22 cellular contexts compared by ENCODE assay signal in the genomic region with DNA sequence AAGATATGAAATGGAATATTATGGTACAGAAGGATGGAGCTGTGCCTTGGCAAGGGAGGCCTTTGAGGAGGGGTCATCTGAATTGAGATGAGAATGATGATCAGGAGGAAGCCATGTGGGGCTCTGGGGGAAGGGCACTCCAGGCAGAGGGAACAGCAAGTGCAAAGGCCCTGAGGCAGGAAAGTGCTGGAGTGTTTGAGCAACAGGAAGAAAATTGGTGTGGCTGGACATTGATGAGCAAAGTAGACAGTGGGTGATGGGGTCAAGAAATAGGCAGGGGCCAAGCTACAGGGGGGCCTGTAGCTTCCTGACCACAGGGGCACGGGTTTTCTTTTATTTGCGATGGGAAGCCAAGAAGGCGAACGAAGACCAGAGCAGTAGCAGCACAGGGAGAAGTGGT. TPM values are rescaled to one million over a fixed set of nuclear protein-coding genes. Genes with fewer than 3 reads are reported as not detected.
"Had no signal": no experiment of that assay in that cellular context is flagged by ENCODE, and none has a peak within 500 bp of the region (broad histone marks: within the 10 kb centered on the region; RNA-seq: fewer than 3 reads in every experiment).

No MANE protein-coding gene starts in this region.

- H3K4me3 ChIP-seq: heart left ventricle, neural progenitor cell, tibial nerve, uterus had no signal

- H3K9ac ChIP-seq: neural progenitor cell had no signal

- H3K36me3 Mint-ChIP-seq: activated CD4-positive, alpha-beta memory T cell treated with anti-CD3 and anti-CD28 coated beads for 36 hours; activated naive CD4-positive, alpha-beta T cell treated with anti-CD3 and anti-CD28 coated beads, Interleukin-2, amount 50 U/mL, for 72 hours; neural progenitor cell had no signal

- DNase-seq: activated CD4-positive, alpha-beta memory T cell treated with anti-CD3 and anti-CD28 coated beads for 36 hours; activated CD4-positive, alpha-beta T cell treated with anti-CD3 and anti-CD28 coated beads for 48 hours; activated T-cell treated with anti-CD3 and anti-CD28 coated beads, Interleukin-2, amount 50 U/mL, for 48 hours; heart left ventricle; islet precursor cell; left colon; mesenchymal stem cell; naive thymus-derived CD4-positive, alpha-beta T cell; stimulated activated CD4-positive, alpha-beta T cell treated with anti-CD3 and anti-CD28 coated beads, Interleukin-4, amount 100 ng/mL, for 24 hours; stimulated activated naive CD4-positive, alpha-beta T cell treated with Interleukin-2 at 50 U/mL for 16 hours; uterus had no signal

- H3K9me3 ChIP-seq: heart left ventricle, tibial nerve, uterus had no signal

- H3K4me1 ChIP-seq: neural progenitor cell had no signal

- H3K27ac ChIP-seq: heart left ventricle, neural progenitor cell, tibial nerve, uterus had no signal

- H3K27ac Mint-ChIP-seq: activated CD4-positive, alpha-beta memory T cell treated with anti-CD3 and anti-CD28 coated beads for 36 hours; neural progenitor cell; T-helper 1 cell treated with Interleukin-12 subunit alpha and Interleukin-12 subunit beta and Interleukin-4 antibody, amounts not matched to agents 30 μg/mL and 1 μg/mL, for 36 hours had no signal

- H3K36me3 ChIP-seq: heart left ventricle, neural progenitor cell, tibial nerve, uterus had no signal

- ATAC-seq: activated naive CD4-positive, alpha-beta T cell treated with anti-CD3 and anti-CD28 coated beads, Interleukin-2, amount 50 U/mL, for 72 hours; heart left ventricle; left colon; naive thymus-derived CD4-positive, alpha-beta T cell had no signal

- H3K4me3 Mint-ChIP-seq: activated CD4-positive, alpha-beta memory T cell treated with anti-CD3 and anti-CD28 coated beads for 36 hours; naive thymus-derived CD4-positive, alpha-beta T cell; neural progenitor cell; T-helper 1 cell treated with Interleukin-12 subunit alpha and Interleukin-12 subunit beta and Interleukin-4 antibody, amounts not matched to agents 30 μg/mL and 1 μg/mL, for 36 hours had no signal

- H3K27me3 Mint-ChIP-seq: activated CD4-positive, alpha-beta memory T cell treated with anti-CD3 and anti-CD28 coated beads for 36 hours had no signal

- H3K27me3 ChIP-seq: heart left ventricle, neural progenitor cell, tibial nerve, uterus had no signal

- H3K9me3 Mint-ChIP-seq: activated CD4-positive, alpha-beta memory T cell treated with anti-CD3 and anti-CD28 coated beads for 36 hours; activated naive CD4-positive, alpha-beta T cell treated with anti-CD3 and anti-CD28 coated beads, Interleukin-2, amount 50 U/mL, for 72 hours; naive thymus-derived CD4-positive, alpha-beta T cell; neural progenitor cell; T-helper 1 cell treated with Interleukin-12 subunit alpha and Interleukin-12 subunit beta and Interleukin-4 antibody, amounts not matched to agents 30 μg/mL and 1 μg/mL, for 36 hours had no signal

RNA-seq across cellular contexts. Expression of a gene that starts 3.3 kb away (rescaled TPM):
- total RNA-seq: activated CD4-positive, alpha-beta memory T cell treated with anti-CD3 and anti-CD28 coated beads for 36 hours; activated naive CD4-positive, alpha-beta T cell treated with anti-CD3 and anti-CD28 coated beads, Interleukin-2, amount 50 U/mL, for 72 hours; bronchial epithelial cell; cerebellum; epithelial cell of proximal tubule; fibroblast of villous mesenchyme; heart left ventricle; lower leg skin; omental fat pad; renal cortical epithelial cell; tibial nerve had no signal
- polyA plus RNA-seq: heart left ventricle; naive thymus-derived CD4-positive, alpha-beta T cell had no signal

RNA-seq across cellular contexts. Expression of a gene that starts 56.1 kb away (rescaled TPM):
- total RNA-seq: epithelial cell of proximal tubule, fibroblast of villous mesenchyme, renal cortical epithelial cell had no signal
